ENCODE assay signal across 16 cellular contexts in genomic region chr2:226483745-226484619, GRCh38.
DNase-seq lines count a peak whose midpoint lies in the region; ATAC-seq and TF ChIP-seq lines count a peak whose summit lies in the region.
"Had no signal": no experiment of that assay in that cellular context is flagged by ENCODE, and none has a peak within 500 bp of the region (broad histone marks: within the 10 kb centered on the region; RNA-seq: fewer than 3 reads in every experiment).

No MANE protein-coding gene starts in this region.

- H3K27me3 ChIP-seq in adipocyte (replicated peaks; ENCODE audit: control insufficient read depth, insufficient read depth, low read length) (no peaks in the 10 kb centered on the region), iPS-20b (ENCODE audit: insufficient read depth, low read length) (no peaks in the 10 kb centered on the region)
- H3K27me3 ChIP-seq: heart left ventricle had no signal

- H3K9ac ChIP-seq in adipocyte (ENCODE audit: low read length): no peak overlapping the region
- H3K9ac ChIP-seq in iPS-20b (ENCODE audit: low read depth, low read length): peak overlapping the region; percentile 63

- H3K4me3 ChIP-seq in adipocyte (ENCODE audit: low read length) (no peak overlapping the region), iPS-20b (ENCODE audit: low read length) (peak overlapping the region; percentile 30; the same call in 1 of the 2 replicates)
- H3K4me3 ChIP-seq: heart left ventricle, K562 had no signal

- H3K36me3 Mint-ChIP-seq in type B pancreatic cell: no peaks in the 10 kb centered on the region
- H3K36me3 Mint-ChIP-seq: stimulated activated effector memory CD8-positive, alpha-beta T cell treated with anti-CD3 and anti-CD28 coated beads, Interleukin-12 subunit alpha, Interleukin-12 subunit beta, amount 100 ng/mL, for 72 hours had no signal

- DNase-seq in Right ventricle myocardium superior (no peak), left ventricle myocardium superior (no peak), adipocyte (ENCODE audit: low read depth) (peak; percentile 47), type B pancreatic cell (ENCODE audit: extremely low spot score, unreplicated experiment) (no peak), RKO (ENCODE audit: low spot score) (no peak), hepatic stellate cell (ENCODE audit: low spot score) (no peak), midbrain (lab: John Stamatoyannopoulos, UW) (no peak)
- DNase-seq: 8988T; activated CD4-positive, CD25-positive, alpha-beta regulatory T cell treated with anti-CD3 and anti-CD28 coated beads, Interleukin-2, amount 50 U/mL, for 72 hours; heart left ventricle; NCI-H2171 had no signal

- no peak for TF ChIP-seq CTCF in type B pancreatic cell (conservative IDR thresholded peaks at IDR 0.05)

- peak; percentile 36 for ATAC-seq in Right ventricle myocardium superior (ENCODE audit: poor library complexity)
- ATAC-seq in left ventricle myocardium superior: no peak
- ATAC-seq: activated T-helper 17 cell treated with anti-CD3 and anti-CD28 coated beads, Interleukin-2, amount 50 U/mL, for 72 hours; heart left ventricle; K562; stimulated activated effector memory CD8-positive, alpha-beta T cell treated with anti-CD3 and anti-CD28 coated beads, Interleukin-12 subunit alpha, Interleukin-12 subunit beta, amount 100 ng/mL, for 72 hours had no signal

- H3K36me3 ChIP-seq in adipocyte (ENCODE audit: control insufficient read depth, insufficient read depth, low read length, severe bottlenecking) (no peaks in the 10 kb centered on the region), iPS-20b (ENCODE audit: insufficient read depth, low read depth, low read length) (no peaks in the 10 kb centered on the region)
- H3K36me3 ChIP-seq: heart left ventricle had no signal

- no peaks in the 10 kb centered on the region for H3K27me3 Mint-ChIP-seq in type B pancreatic cell

- H3K9me3 Mint-ChIP-seq in type B pancreatic cell: peaks cover 3% of the 10 kb centered on the region
- H3K9me3 Mint-ChIP-seq: activated T-helper 17 cell treated with anti-CD3 and anti-CD28 coated beads, Interleukin-2, amount 50 U/mL, for 72 hours; dendritic cell treated with granulocyte-macrophage colony-stimulating factor and Interleukin-4, amounts not matched to agents 40 ng/mL and 50 ng/mL, for 4 days; stimulated activated effector memory CD8-positive, alpha-beta T cell treated with anti-CD3 and anti-CD28 coated beads, Interleukin-12 subunit alpha, Interleukin-12 subunit beta, amount 100 ng/mL, for 72 hours had no signal

- peaks cover 2% of the 10 kb centered on the region for H3K4me1 ChIP-seq in adipocyte (ENCODE audit: control insufficient read depth, insufficient read depth, low read length)
- H3K4me1 ChIP-seq in iPS-20b (ENCODE audit: insufficient read depth, low read length): peaks cover 39% of the 10 kb centered on the region

- peaks cover 24% of the 10 kb centered on the region for H3K4me1 Mint-ChIP-seq in type B pancreatic cell (ENCODE audit: unreplicated experiment)
- H3K4me1 Mint-ChIP-seq: activated T-helper 17 cell treated with anti-CD3 and anti-CD28 coated beads, Interleukin-2, amount 50 U/mL, for 72 hours; stimulated activated effector memory CD8-positive, alpha-beta T cell treated with anti-CD3 and anti-CD28 coated beads, Interleukin-12 subunit alpha, Interleukin-12 subunit beta, amount 100 ng/mL, for 72 hours had no signal

- H3K27ac ChIP-seq in iPS-20b (ENCODE audit: low read length): peak overlapping the region; percentile 67
- H3K27ac ChIP-seq: heart left ventricle had no signal

- intact Hi-C loops in Right ventricle myocardium superior (cut with DNase I): no loop called here
- intact Hi-C loops in left ventricle myocardium superior (cut with micrococcal nuclease): no loop called here

- peak overlapping the region; percentile 66 for H3K27ac Mint-ChIP-seq in type B pancreatic cell
- H3K27ac Mint-ChIP-seq: activated T-helper 17 cell treated with anti-CD3 and anti-CD28 coated beads, Interleukin-2, amount 50 U/mL, for 72 hours; dendritic cell treated with granulocyte-macrophage colony-stimulating factor and Interleukin-4, amounts not matched to agents 40 ng/mL and 50 ng/mL, for 4 days; stimulated activated effector memory CD8-positive, alpha-beta T cell treated with anti-CD3 and anti-CD28 coated beads, Interleukin-12 subunit alpha, Interleukin-12 subunit beta, amount 100 ng/mL, for 72 hours had no signal

- H3K9me3 ChIP-seq in adipocyte (ENCODE audit: control insufficient read depth, low read length) (no peaks in the 10 kb centered on the region), iPS-20b (ENCODE audit: insufficient read depth, low read depth, low read length) (no peaks in the 10 kb centered on the region)
- H3K9me3 ChIP-seq: heart left ventricle had no signal

- H3K4me3 Mint-ChIP-seq in type B pancreatic cell: peak overlapping the region; percentile 21
- H3K4me3 Mint-ChIP-seq: activated T-helper 17 cell treated with anti-CD3 and anti-CD28 coated beads, Interleukin-2, amount 50 U/mL, for 72 hours; dendritic cell treated with granulocyte-macrophage colony-stimulating factor and Interleukin-4, amounts not matched to agents 40 ng/mL and 50 ng/mL, for 4 days; stimulated activated effector memory CD8-positive, alpha-beta T cell treated with anti-CD3 and anti-CD28 coated beads, Interleukin-12 subunit alpha, Interleukin-12 subunit beta, amount 100 ng/mL, for 72 hours had no signal
